ENCODE assay signal across 18 cellular contexts in the genomic region with DNA sequence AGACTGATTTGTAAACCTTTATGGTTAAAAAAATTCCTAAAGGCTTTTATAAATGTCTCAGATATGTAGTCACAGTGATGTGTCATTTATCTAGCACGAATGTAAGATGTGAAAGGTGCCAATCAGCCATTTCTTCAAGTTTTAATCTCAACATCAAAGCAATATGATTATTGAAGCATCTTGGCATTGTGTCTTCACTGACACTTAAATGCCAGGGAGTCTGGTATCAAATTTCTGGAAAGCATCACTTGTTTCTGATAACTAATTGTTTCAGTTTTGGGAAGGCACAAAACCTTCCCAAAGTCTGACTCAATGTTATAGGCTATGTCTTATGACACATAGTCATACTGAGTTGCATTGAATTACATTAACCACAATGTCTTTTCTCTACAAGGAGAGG.
DNase-seq lines count a peak whose midpoint lies in the region; ATAC-seq and TF ChIP-seq lines count a peak whose summit lies in the region.
"Had no signal": no experiment of that assay in that cellular context is flagged by ENCODE, and none has a peak within 500 bp of the region (broad histone marks: within the 10 kb centered on the region; RNA-seq: fewer than 3 reads in every experiment).

No MANE protein-coding gene starts in this region.

- no peaks in the 10 kb centered on the region for H3K9me3 Mint-ChIP-seq in MCF 10A (ENCODE audit: unreplicated experiment)
- H3K9me3 Mint-ChIP-seq: CD4-positive, alpha-beta T cell had no signal

- WGBS in sigmoid colon, 2 donors = 60 to 81% methylated on average over 1 of the region's 1 CpG

- H3K4me3 ChIP-seq in breast epithelium (no peak overlapping the region), foreskin fibroblast (ENCODE audit: low read depth in 1 of 2, low read length in 2 of 2) (no peak overlapping the region), sigmoid colon (no peak overlapping the region)
- H3K4me3 ChIP-seq: HAP-1 had no signal

- H3K36me3 Mint-ChIP-seq in MCF 10A (ENCODE audit: insufficient read depth, unreplicated experiment) = no peaks in the 10 kb centered on the region

- no peak overlapping the region for H3K27ac ChIP-seq in breast epithelium
- no peak overlapping the region for H3K27ac ChIP-seq in sigmoid colon
- H3K27ac ChIP-seq: 22Rv1 had no signal

- POLR2A ChIA-PET in MCF 10A (lab: Yijun Ruan, JAX) = no interaction called here

- CTCF ChIA-PET in MCF 10A (lab: Yijun Ruan, JAX) = no interaction called here

- H3K9me3 ChIP-seq in breast epithelium (no peaks in the 10 kb centered on the region), sigmoid colon (no peaks in the 10 kb centered on the region)
- H3K9me3 ChIP-seq: HAP-1 had no signal

- TF ChIP-seq EP300 in sigmoid colon (IDR thresholded peaks at IDR 0.05) = no peak

- H3K4me1 ChIP-seq in breast epithelium (no peaks in the 10 kb centered on the region), sigmoid colon (no peaks in the 10 kb centered on the region)
- H3K4me1 ChIP-seq: HAP-1 had no signal

- H3K27ac Mint-ChIP-seq in MCF 10A (ENCODE audit: low read depth, unreplicated experiment) = no peak overlapping the region
- H3K27ac Mint-ChIP-seq: CD4-positive, alpha-beta T cell had no signal

- peaks cover 21% of the 10 kb centered on the region for H3K27me3 Mint-ChIP-seq in MCF 10A (ENCODE audit: insufficient read depth, unreplicated experiment)
- H3K27me3 Mint-ChIP-seq: CD4-positive, alpha-beta T cell had no signal

- BruUV-seq in MCF 10A (replicated peaks; lab: Mats Ljungman, UMichigan) = no TSS peak

- no peak for TF ChIP-seq CTCF in MCF 10A (IDR thresholded peaks at IDR 0.05; ENCODE audit: unreplicated experiment)
- no peak for TF ChIP-seq CTCF in breast epithelium (IDR thresholded peaks at IDR 0.05)
- no peak for TF ChIP-seq CTCF in foreskin fibroblast (IDR thresholded peaks at IDR 0.05; ENCODE audit: low read depth, low read length)
- no peak for TF ChIP-seq CTCF in sigmoid colon (IDR thresholded peaks at IDR 0.05)

- peaks cover 4% of the 10 kb centered on the region for H3K4me1 Mint-ChIP-seq in MCF 10A (ENCODE audit: insufficient read depth, unreplicated experiment)

- intact Hi-C loops in MCF 10A (cut with micrococcal nuclease) (loop anchor here (10.0 kb wide), 1 partner anchor 230 kb away; no protein-coding TSS in a partner anchor), breast epithelium (cut with DNase I; ENCODE audit: low total_unique reads) (no loop called here), sigmoid colon (cut with DNase I) (no loop called here)

- no peak overlapping the region for H3K4me3 Mint-ChIP-seq in MCF 10A (ENCODE audit: unreplicated experiment)
- H3K4me3 Mint-ChIP-seq: CD4-positive, alpha-beta T cell had no signal

- H3K36me3 ChIP-seq in breast epithelium (no peaks in the 10 kb centered on the region), sigmoid colon (no peaks in the 10 kb centered on the region)
- H3K36me3 ChIP-seq: HAP-1 had no signal

- no peak for TF ChIP-seq POLR2A in breast epithelium (IDR thresholded peaks at IDR 0.05)
- no peak for TF ChIP-seq POLR2A in sigmoid colon (IDR thresholded peaks at IDR 0.05)

- no peak for ATAC-seq in stimulated activated naive CD8-positive, alpha-beta T cell treated with anti-CD3 and anti-CD28 coated beads, Interleukin-15, Interleukin-2, amounts not matched to agents 100 U/mL and 50 U/mL, for 24 hours
- ATAC-seq: Right ventricle myocardium inferior had no signal

- H3K27me3 ChIP-seq in breast epithelium (no peaks in the 10 kb centered on the region), sigmoid colon (no peaks in the 10 kb centered on the region)

- peak; percentile 27 for DNase-seq in MCF 10A (ENCODE audit: unreplicated experiment)
- no peak for DNase-seq in breast epithelium (ENCODE audit: low spot score in 2 of 2)
- DNase-seq in RKO (ENCODE audit: low spot score) = peak; percentile 31
- DNase-seq in fibroblast of peridontal ligament (ENCODE audit: extremely low read depth) = peak; percentile 56
- no peak for DNase-seq in activated CD8-positive, alpha-beta memory T cell treated with anti-CD3 and anti-CD28 coated beads, Interleukin-2, amount 50 U/mL, for 48 hours
- DNase-seq in foreskin fibroblast = no peak
- DNase-seq in sigmoid colon = no peak
- no peak for DNase-seq in stimulated activated naive CD8-positive, alpha-beta T cell treated with anti-CD3 and anti-CD28 coated beads, Interleukin-15, Interleukin-2, amounts not matched to agents 100 U/mL and 50 U/mL, for 24 hours
- DNase-seq: CD4-positive, alpha-beta T cell; DMS153; GDM1; NCI-H1105 treated with DMSO at 0.1 percent for 48 hours; NCI-H187 treated with DMSO at 0.1 percent for 48 hours; NCI-H226; NCI-H524 treated with DMSO at 0.1 percent for 48 hours had no signal

Comparison
In these comparisons a context has a peak if more than half of its experiments do, and no peak if none do; other contexts are left out.
1. DNase-seq: peak in MCF 10A (single experiment), RKO (single experiment) and fibroblast of peridontal ligament (single experiment); none in breast epithelium (0 of 2), activated CD8-positive, alpha-beta memory T cell treated with anti-CD3 and anti-CD28 coated beads, Interleukin-2, amount 50 U/mL, for 48 hours (single experiment), foreskin fibroblast (0 of 2), sigmoid colon (single experiment) and stimulated activated naive CD8-positive, alpha-beta T cell treated with anti-CD3 and anti-CD28 coated beads, Interleukin-15, Interleukin-2, amounts not matched to agents 100 U/mL and 50 U/mL, for 24 hours (single experiment).